Comparison of ENCODE assay signal across 19 cellular contexts in the genomic region with DNA sequence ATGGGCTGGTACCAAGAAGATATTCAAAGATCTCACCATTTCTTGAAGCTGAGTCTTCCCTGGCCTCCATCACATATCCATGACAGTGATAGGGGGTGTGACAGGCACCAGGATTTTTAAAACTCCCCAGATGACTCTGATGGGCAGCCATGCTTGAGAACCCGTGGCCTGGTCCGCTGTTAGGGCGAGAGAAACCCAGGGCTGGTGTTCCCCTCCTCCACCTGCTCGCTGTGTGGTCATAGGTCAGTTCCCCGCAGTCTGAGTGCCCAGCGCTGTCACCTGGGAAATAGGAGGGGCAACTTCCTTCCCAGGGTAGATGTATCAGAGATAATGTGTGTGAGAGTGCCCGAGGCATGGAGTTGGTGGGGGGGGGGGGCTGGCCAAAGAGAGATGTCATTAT.
"Had no signal": no experiment of that assay in that cellular context is flagged by ENCODE, and none has a peak within 500 bp of the region (broad histone marks: within the 10 kb centered on the region; RNA-seq: fewer than 3 reads in every experiment).

No MANE protein-coding gene starts in this region.

- H2AFZ ChIP-seq: parathyroid adenoma had no signal

- H3K9me3 ChIP-seq: colonic mucosa, neutrophil had no signal

- H3K4me1 ChIP-seq: colonic mucosa, parathyroid adenoma had no signal

- H3K9ac ChIP-seq: parathyroid adenoma had no signal

- H3K4me3 ChIP-seq: colonic mucosa, lung had no signal

- DNase-seq: activated CD4-positive, alpha-beta memory T cell treated with anti-CD3 and anti-CD28 coated beads for 36 hours; activated CD4-positive, alpha-beta T cell treated with anti-CD3 and anti-CD28 coated beads for 4 hours; activated naive CD4-positive, alpha-beta T cell treated with anti-CD3 and anti-CD28 coated beads for 36 hours; activated T-cell treated with anti-CD3 and anti-CD28 coated beads for 4 hours; central memory CD4-positive, alpha-beta T cell; colonic mucosa; erythroblast; foreskin melanocyte; glutamatergic neuron; hypothalamus; islet precursor cell; stimulated activated naive CD8-positive, alpha-beta T cell treated with anti-CD3 and anti-CD28 coated beads, Interleukin-15, amount 100 ng/mL, for 72 hours had no signal

- FAIRE-seq: endometrium had no signal

- H3K36me3 ChIP-seq: colonic mucosa, neutrophil had no signal

- H3K27me3 ChIP-seq: colonic mucosa had no signal

- H3K27ac ChIP-seq: colonic mucosa, neutrophil, parathyroid adenoma had no signal

- ATAC-seq: activated T-helper 17 cell treated with anti-CD3 and anti-CD28 coated beads, Interleukin-2, amount 50 U/mL, for 72 hours; natural killer cell treated with Interleukin-12 subunit alpha and Interleukin-12 subunit beta and Interleukin-15 and Interleukin-18, amount 100 ng/mL, for 72 hours; stimulated activated naive CD8-positive, alpha-beta T cell treated with anti-CD3 and anti-CD28 coated beads, Interleukin-15, amount 100 ng/mL, for 72 hours; WTC11 had no signal

- H3K79me2 ChIP-seq: parathyroid adenoma had no signal
